In genomic region chr6:145866449-145867401, GRCh38 we compare ENCODE assay signal across 9 cellular contexts. TPM values are rescaled to one million over a fixed set of nuclear protein-coding genes. Genes with fewer than 3 reads are reported as not detected.
DNase-seq lines count a peak whose midpoint lies in the region; ATAC-seq, FAIRE-seq and TF ChIP-seq lines count a peak whose summit lies in the region.
"Had no signal": no experiment of that assay in that cellular context is flagged by ENCODE, and none has a peak within 500 bp of the region (broad histone marks: within the 10 kb centered on the region; RNA-seq: fewer than 3 reads in every experiment).

No MANE protein-coding gene starts in this region.

- WGBS in prostate gland = 81% methylated on average over 4 of the region's 4 CpGs

- no peaks in the 10 kb centered on the region for H3K4me1 ChIP-seq in prostate gland (replicated peaks)

- H3K27me3 ChIP-seq in prostate gland (replicated peaks; ENCODE audit: insufficient read depth) = no peaks in the 10 kb centered on the region

- peaks cover 34% of the 10 kb centered on the region for H3K4me1 Mint-ChIP-seq in activated naive CD4-positive, alpha-beta T cell treated with anti-CD3 and anti-CD28 coated beads, Interleukin-2, amount 10 ng/mL, durations not matched to agents 7 days and 5 days

- no peak overlapping the region for H3K27ac ChIP-seq in prostate gland

- CTCF ChIA-PET in activated naive CD4-positive, alpha-beta T cell treated with anti-CD3 and anti-CD28 coated beads, Interleukin-2, amount 10 ng/mL, durations not matched to agents 7 days and 5 days (lab: Charles Lee) = no interaction called here

- H3K36me3 Mint-ChIP-seq in activated naive CD4-positive, alpha-beta T cell treated with anti-CD3 and anti-CD28 coated beads, Interleukin-2, amount 10 ng/mL, durations not matched to agents 7 days and 5 days = peaks cover 6% of the 10 kb centered on the region

- FAIRE-seq in GM12891 (lab: Jason Lieb, UNC) = peak; percentile 85

- H3K27ac Mint-ChIP-seq in activated naive CD4-positive, alpha-beta T cell treated with anti-CD3 and anti-CD28 coated beads, Interleukin-2, amount 10 ng/mL, durations not matched to agents 7 days and 5 days = peak overlapping the region; percentile 80

- TF ChIP-seq CTCF in prostate gland (IDR thresholded peaks at IDR 0.05) = no peak

- ATAC-seq in GM19467 (IDR thresholded peaks at IDR 0.05; ENCODE audit: unreplicated experiment) (peak; percentile 72), HG03196 (IDR thresholded peaks at IDR 0.05; ENCODE audit: unreplicated experiment) (peak; percentile 67)

- peak overlapping the region; percentile 14 for H3K4me3 Mint-ChIP-seq in activated naive CD4-positive, alpha-beta T cell treated with anti-CD3 and anti-CD28 coated beads, Interleukin-2, amount 10 ng/mL, durations not matched to agents 7 days and 5 days

- no peak overlapping the region for H3K4me3 ChIP-seq in prostate gland

- no peak for TF ChIP-seq POLR2A in GM12891 (IDR thresholded peaks at IDR 0.05; ENCODE audit: low read depth, low read length)
- TF ChIP-seq POLR2A in prostate gland (IDR thresholded peaks at IDR 0.05) = no peak

- peaks cover 6% of the 10 kb centered on the region for H3K9me3 Mint-ChIP-seq in activated naive CD4-positive, alpha-beta T cell treated with anti-CD3 and anti-CD28 coated beads, Interleukin-2, amount 10 ng/mL, durations not matched to agents 7 days and 5 days

- H3K9me3 ChIP-seq in prostate gland = no peaks in the 10 kb centered on the region

- intact Hi-C loops in prostate gland (cut with DNase I) = no loop called here

- no peaks in the 10 kb centered on the region for H3K27me3 Mint-ChIP-seq in activated naive CD4-positive, alpha-beta T cell treated with anti-CD3 and anti-CD28 coated beads, Interleukin-2, amount 10 ng/mL, durations not matched to agents 7 days and 5 days

- DNase-seq in GM12891 (ENCODE audit: insufficient read length, low spot score) = no peak
- DNase-seq in activated naive CD4-positive, alpha-beta T cell treated with anti-CD3 and anti-CD28 coated beads, Interleukin-2, amount 10 ng/mL, durations not matched to agents 7 days and 5 days = peak; percentile 20
- no peak for DNase-seq in NCI-H446 (lab: John Stamatoyannopoulos, UW)
- no peak for DNase-seq in effector CD4-positive, alpha-beta T cell
- no peak for DNase-seq in dedifferentiated amniotic fluid mesenchymal stem cell (ENCODE audit: extremely low spot score)
- no peak for DNase-seq in prostate gland (ENCODE audit: low spot score)
- DNase-seq: NK-92 treated with Interleukin-12 subunit alpha and Interleukin-12 subunit beta, amount 100 ng/mL, for 24 hours had no signal

- H3K36me3 ChIP-seq in prostate gland = no peaks in the 10 kb centered on the region

TF ChIP-seq in GM12891, 5 proteins besides CTCF, POLR2A, EP300 and RAD21:
- TF ChIP-seq SPI1 (IDR thresholded peaks at IDR 0.05; ENCODE audit: low read depth, low read length) (no peak), POU2F2 (IDR thresholded peaks at IDR 0.05; ENCODE audit: low read depth, low read length) (no peak; the same call in 1 of the 2 replicates), TAF1 (IDR thresholded peaks at IDR 0.05; ENCODE audit: low read depth, low read length) (no peak), PAX5 (IDR thresholded peaks at IDR 0.05; ENCODE audit: insufficient read depth, low read length, severe bottlenecking) (no peak), POLR2AphosphoS5 (IDR thresholded peaks at IDR 0.05; ENCODE audit: low read depth, low read length) (no peak)

RNA-seq across cellular contexts. Expression of gene FBXO30, which starts 52.1 kb away (rescaled TPM):
- polyA plus RNA-seq in GM12891 (2012; ENCODE audit: low read depth, missing spikeins) = 1.7 TPM
- total RNA-seq in prostate gland = 1 to 10 TPM; 6.5 to 9.6 TPM
